ENCODE assay signal across 14 cellular contexts in genomic region chr1:161954050-161954449, GRCh38.
DNase-seq lines count a peak whose midpoint lies in the region; ATAC-seq and TF ChIP-seq lines count a peak whose summit lies in the region.
"Had no signal": no experiment of that assay in that cellular context is flagged by ENCODE, and none has a peak within 500 bp of the region (broad histone marks: within the 10 kb centered on the region; RNA-seq: fewer than 3 reads in every experiment).

No MANE protein-coding gene starts in this region.

- H3K27ac ChIP-seq in CD8-positive, alpha-beta T cell (ENCODE audit: low read depth, low read length), result no peak overlapping the region
- H3K27ac ChIP-seq in GM23248, result peak overlapping the region; percentile 47; the same call in 1 of the 2 replicates

- no peaks in the 10 kb centered on the region for H3K9me3 ChIP-seq in CD8-positive, alpha-beta T cell (ENCODE audit: low read length)
- H3K9me3 ChIP-seq in GM23248 (ENCODE audit: low read depth) (no peaks in the 10 kb centered on the region), T-helper 17 cell (ENCODE audit: control insufficient read depth, low read length, poor library complexity, severe bottlenecking) (no peaks in the 10 kb centered on the region)
- H3K9me3 ChIP-seq: thoracic aorta had no signal

- H3K27ac Mint-ChIP-seq in CD8-positive, alpha-beta T cell, result peak overlapping the region; percentile 86
- peak overlapping the region; percentile 67 for H3K27ac Mint-ChIP-seq in T-helper 17 cell
- peak overlapping the region in 7 of 10 donors; percentile 63 to 92 (median 80) for H3K27ac Mint-ChIP-seq in naive thymus-derived CD8-positive, alpha-beta T cell
- H3K27ac Mint-ChIP-seq: activated T-helper 1 cell treated with anti-CD3 and anti-CD28 coated beads, Interleukin-12 subunit alpha, Interleukin-12 subunit beta, Interleukin-2, Interleukin-4 antibody, amounts not matched to agents 30 ng/mL and 10 ng/mL and 1 ng/mL, durations not matched to agents 14 hours and 24 hours and 36 hours had no signal

- ATAC-seq in CD8-positive, alpha-beta T cell, result no peak
- ATAC-seq in T-helper 17 cell, result no peak
- peak in 1 of 2 donors; percentile 20 for ATAC-seq in naive thymus-derived CD8-positive, alpha-beta T cell
- no peak for ATAC-seq in GM18511 (IDR thresholded peaks at IDR 0.05; ENCODE audit: unreplicated experiment)
- ATAC-seq: activated CD4-positive, CD25-positive, alpha-beta regulatory T cell treated with anti-CD3 and anti-CD28 coated beads, Interleukin-2, amount 50 U/mL, for 24 hours; left cardiac atrium had no signal

- no peaks in the 10 kb centered on the region for H3K79me2 ChIP-seq in GM23248 (ENCODE audit: insufficient read depth)

- H3K27me3 ChIP-seq in CD8-positive, alpha-beta T cell (ENCODE audit: insufficient read depth, low read length), result no peaks in the 10 kb centered on the region
- no peaks in the 10 kb centered on the region for H3K27me3 ChIP-seq in GM23248 (replicated peaks; ENCODE audit: insufficient read depth)

- H3K9me3 Mint-ChIP-seq in CD8-positive, alpha-beta T cell, result no peaks in the 10 kb centered on the region
- H3K9me3 Mint-ChIP-seq in naive thymus-derived CD8-positive, alpha-beta T cell, result peaks cover 0 to 3% (median 0%) of the 10 kb centered on the region in 9 donors
- H3K9me3 Mint-ChIP-seq: activated T-helper 1 cell treated with anti-CD3 and anti-CD28 coated beads, Interleukin-12 subunit alpha, Interleukin-12 subunit beta, Interleukin-2, Interleukin-4 antibody, amounts not matched to agents 30 ng/mL and 10 ng/mL and 1 ng/mL, durations not matched to agents 14 hours and 24 hours and 36 hours had no signal

- peaks cover 20% of the 10 kb centered on the region for H3K4me1 ChIP-seq in CD8-positive, alpha-beta T cell (ENCODE audit: insufficient read depth, low read length)
- H3K4me1 ChIP-seq in GM23248 (ENCODE audit: insufficient read depth), result peaks cover 51% of the 10 kb centered on the region

- 43 to 46% methylated on average over 2 of the region's 2 CpGs for WGBS in GM23248 (ENCODE audit: low coverage in 1 of 2, low lambda C conversion rate in 2 of 2, missing lambda C conversion rate in 2 of 2), 2 experiments

- peak overlapping the region; percentile 47 for H3K4me3 Mint-ChIP-seq in CD8-positive, alpha-beta T cell
- no peak overlapping the region for H3K4me3 Mint-ChIP-seq in T-helper 17 cell
- H3K4me3 Mint-ChIP-seq in naive thymus-derived CD8-positive, alpha-beta T cell, result peak overlapping the region in 7 of 10 donors; percentile 9 to 73 (median 61)
- H3K4me3 Mint-ChIP-seq: activated T-helper 1 cell treated with anti-CD3 and anti-CD28 coated beads, Interleukin-12 subunit alpha, Interleukin-12 subunit beta, Interleukin-2, Interleukin-4 antibody, amounts not matched to agents 30 ng/mL and 10 ng/mL and 1 ng/mL, durations not matched to agents 14 hours and 24 hours and 36 hours had no signal

- peaks cover 29% of the 10 kb centered on the region for H3K4me1 Mint-ChIP-seq in CD8-positive, alpha-beta T cell (ENCODE audit: low read depth)
- H3K4me1 Mint-ChIP-seq in T-helper 17 cell, result peaks cover 30% of the 10 kb centered on the region
- peaks cover 17 to 55% (median 33%) of the 10 kb centered on the region in 4 donors for H3K4me1 Mint-ChIP-seq in naive thymus-derived CD8-positive, alpha-beta T cell

- no peak for DNase-seq in CD8-positive, alpha-beta T cell
- DNase-seq in GM23248, result peak; percentile 19
- no peak for DNase-seq in T-helper 17 cell
- DNase-seq in naive thymus-derived CD8-positive, alpha-beta T cell, result peak in 1 of 10 donors; percentile 9
- no peak for DNase-seq in C1 segment of cervical spinal cord (lab: John Stamatoyannopoulos, UW)
- no peak for DNase-seq in NCI-H1930 (lab: John Stamatoyannopoulos, UW)
- DNase-seq: glutamatergic neuron, left cardiac atrium, NCI-H524 treated with DMSO at 0.1 percent for 48 hours, SHP77 had no signal

- H3K27me3 Mint-ChIP-seq in CD8-positive, alpha-beta T cell (ENCODE audit: low read depth), result no peaks in the 10 kb centered on the region
- H3K27me3 Mint-ChIP-seq in T-helper 17 cell, result no peaks in the 10 kb centered on the region
- no peaks in the 10 kb centered on the region for H3K27me3 Mint-ChIP-seq in naive thymus-derived CD8-positive, alpha-beta T cell

- H3K4me3 ChIP-seq in CD8-positive, alpha-beta T cell (ENCODE audit: low read depth, low read length), result no peak overlapping the region
- H3K4me3 ChIP-seq in GM23248, result no peak overlapping the region
- H3K4me3 ChIP-seq: thoracic aorta had no signal

- POLR2A ChIA-PET in CD8-positive, alpha-beta T cell (lab: Charles Lee), result no interaction called here
- POLR2A ChIA-PET in naive thymus-derived CD8-positive, alpha-beta T cell (lab: Charles Lee), result interaction anchor here (0.7 kb wide), 1 partner anchor 31 kb away, joined by 3 read pairs; no protein-coding TSS in a partner anchor

- H3K4me2 ChIP-seq in GM23248 (ENCODE audit: unreplicated experiment), result peak overlapping the region; percentile 23

- no peak overlapping the region for H3K9ac ChIP-seq in GM23248

- intact Hi-C loops in CD8-positive, alpha-beta T cell (cut with DNase I, micrococcal nuclease), result no loop called here

- peaks cover 24% of the 10 kb centered on the region for H3K36me3 Mint-ChIP-seq in CD8-positive, alpha-beta T cell
- peaks cover 3% of the 10 kb centered on the region for H3K36me3 Mint-ChIP-seq in T-helper 17 cell (ENCODE audit: low read depth)
- H3K36me3 Mint-ChIP-seq in naive thymus-derived CD8-positive, alpha-beta T cell, result peaks cover 8 to 31% (median 16%) of the 10 kb centered on the region in 3 donors

- H3K36me3 ChIP-seq in CD8-positive, alpha-beta T cell (ENCODE audit: insufficient read depth, low read length), result peaks cover 8% of the 10 kb centered on the region
- H3K36me3 ChIP-seq in GM23248 (ENCODE audit: low read depth), result no peaks in the 10 kb centered on the region

- no peaks in the 10 kb centered on the region for H4K20me1 ChIP-seq in GM23248 (ENCODE audit: insufficient read depth)

- in situ Hi-C loops in GM23248 (cut with MboI), result no loop called here

- no peak for TF ChIP-seq CTCF in CD8-positive, alpha-beta T cell (IDR thresholded peaks at IDR 0.05)

- CTCF ChIA-PET in CD8-positive, alpha-beta T cell (lab: Charles Lee), result interaction anchor here (0.8 to 1.2 kb wide), 2 partner anchors 25 to 47 kb away, joined by 3 read pairs; no protein-coding TSS in a partner anchor

- no peaks in the 10 kb centered on the region for H3K9me2 ChIP-seq in GM23248 (ENCODE audit: insufficient read depth)

- no peak overlapping the region for H2AFZ ChIP-seq in GM23248

- peaks cover 34% of the 10 kb centered on the region for H3F3A ChIP-seq in GM23248 (ENCODE audit: insufficient read depth)
